In genomic region chr6:12012566-12013367, GRCh38 we compare ENCODE assay signal across 1 cellular context.
TF ChIP-seq lines count a peak whose summit lies in the region.

No MANE protein-coding gene starts in this region.

TF ChIP-seq in HEK293, 187 proteins besides CTCF, POLR2A, EP300 and RAD21 (continued from another document and continues in another):
- TF ChIP-seq IKZF3 (tag by site-specific recombination; IDR thresholded peaks at IDR 0.05): peak; percentile 71
- no peak for TF ChIP-seq ZNF510 (tag by site-specific recombination; IDR thresholded peaks at IDR 0.05; ENCODE audit: insufficient replicate concordance)
- no peak for TF ChIP-seq ZNF747 (tag by site-specific recombination; IDR thresholded peaks at IDR 0.05)
- TF ChIP-seq YY1 (tag by site-specific recombination; IDR thresholded peaks at IDR 0.05): no peak
- no peak for TF ChIP-seq ZBTB21 (tag by site-specific recombination; IDR thresholded peaks at IDR 0.05)
- TF ChIP-seq KLF7 (tag by site-specific recombination; IDR thresholded peaks at IDR 0.05; ENCODE audit: borderline replicate concordance): 0 out of 2 replicates have a peak, but pooled peaks have one; percentile 5
- no peak for TF ChIP-seq ZNF391 (tag by site-specific recombination; IDR thresholded peaks at IDR 0.05; ENCODE audit: borderline replicate concordance, low read depth)
- no peak for TF ChIP-seq KLF17 (tag by site-specific recombination; IDR thresholded peaks at IDR 0.05)
- TF ChIP-seq MEIS1 (CRISPR knock-in tag; IDR thresholded peaks at IDR 0.05; ENCODE audit: borderline replicate concordance): no peak
- no peak for TF ChIP-seq ZNF416 (tag by site-specific recombination; IDR thresholded peaks at IDR 0.05)
- no peak for TF ChIP-seq ZNF626 (tag by site-specific recombination; IDR thresholded peaks at IDR 0.05)
- TF ChIP-seq PBX3 (CRISPR knock-in tag; IDR thresholded peaks at IDR 0.05): no peak
- TF ChIP-seq EGR2 (tag by site-specific recombination; IDR thresholded peaks at IDR 0.05; ENCODE audit: low read depth): peak; percentile 36; the same call in 1 of the 2 replicates
- TF ChIP-seq ZNF544 (tag by site-specific recombination; IDR thresholded peaks at IDR 0.05): no peak
- no peak for TF ChIP-seq ZNF664 (tag by site-specific recombination; IDR thresholded peaks at IDR 0.05)
- TF ChIP-seq ZNF843 (tag by site-specific recombination; IDR thresholded peaks at IDR 0.05): 0 out of 2 replicates have a peak, but pooled peaks have one; percentile 10
- no peak for TF ChIP-seq ZNF488 (tag by site-specific recombination; IDR thresholded peaks at IDR 0.05)
- TF ChIP-seq ZNF624 (tag by site-specific recombination; IDR thresholded peaks at IDR 0.05): no peak
- no peak for TF ChIP-seq ZNF311 (tag by site-specific recombination; IDR thresholded peaks at IDR 0.05; ENCODE audit: borderline replicate concordance)
- no peak for TF ChIP-seq ZNF302 (tag by site-specific recombination; IDR thresholded peaks at IDR 0.05; ENCODE audit: low read depth)
- TF ChIP-seq BCL6B (tag by site-specific recombination; IDR thresholded peaks at IDR 0.05): no peak
- TF ChIP-seq ZNF169 (tag by site-specific recombination; IDR thresholded peaks at IDR 0.05): no peak
- TF ChIP-seq ATF2 (tag by site-specific recombination; IDR thresholded peaks at IDR 0.05; ENCODE audit: low read depth): no peak
- TF ChIP-seq PRDM6 (tag by site-specific recombination; IDR thresholded peaks at IDR 0.05): no peak
- TF ChIP-seq ZSCAN4 (tag by site-specific recombination; IDR thresholded peaks at IDR 0.05): peak; percentile 91
- no peak for TF ChIP-seq ZNF274 (IDR thresholded peaks at IDR 0.05; ENCODE audit: low read length)
- no peak for TF ChIP-seq ZNF274 (tag by site-specific recombination; IDR thresholded peaks at IDR 0.05; ENCODE audit: borderline replicate concordance)
- TF ChIP-seq SP7 (tag by site-specific recombination; IDR thresholded peaks at IDR 0.05): peak; percentile 45; the same call in 1 of the 2 replicates
- TF ChIP-seq ZNF23 (tag by site-specific recombination; IDR thresholded peaks at IDR 0.05; ENCODE audit: borderline replicate concordance): no peak
- peak; percentile 73; the same call in 1 of the 2 replicates for TF ChIP-seq ZNF2 (tag by site-specific recombination; IDR thresholded peaks at IDR 0.05)
- no peak for TF ChIP-seq ZNF530 (tag by site-specific recombination; IDR thresholded peaks at IDR 0.05; ENCODE audit: low read depth)
- TF ChIP-seq FEZF1 (tag by site-specific recombination; IDR thresholded peaks at IDR 0.05): no peak
- TF ChIP-seq ZNF768 (tag by site-specific recombination; IDR thresholded peaks at IDR 0.05): no peak
- no peak for TF ChIP-seq ZSCAN23 (tag by site-specific recombination; IDR thresholded peaks at IDR 0.05)
- peak; percentile 58; the same call in 1 of the 2 replicates for TF ChIP-seq ZNF366 (tag by site-specific recombination; conservative IDR thresholded peaks at IDR 0.05)
- no peak for TF ChIP-seq REPIN1 (tag by site-specific recombination; IDR thresholded peaks at IDR 0.05; ENCODE audit: low read depth)
- TF ChIP-seq ZNF571 (tag by site-specific recombination; IDR thresholded peaks at IDR 0.05): no peak
- TF ChIP-seq ZNF239 (tag by site-specific recombination; IDR thresholded peaks at IDR 0.05): no peak
- TF ChIP-seq GFI1B (tag by site-specific recombination; IDR thresholded peaks at IDR 0.05): no peak; the same call in 1 of the 2 replicates
- peak; percentile 81 for TF ChIP-seq ZBTB26 (tag by site-specific recombination; optimal IDR thresholded peaks at IDR 0.05)
- no peak for TF ChIP-seq ZNF785 (tag by site-specific recombination; IDR thresholded peaks at IDR 0.05)
- TF ChIP-seq ZNF148 (tag by site-specific recombination; IDR thresholded peaks at IDR 0.05; ENCODE audit: borderline replicate concordance): no peak
- peak; percentile 58 for TF ChIP-seq SP2 (tag by site-specific recombination; IDR thresholded peaks at IDR 0.05)
- no peak for TF ChIP-seq ELK4 (IDR thresholded peaks at IDR 0.05; ENCODE audit: borderline replicate concordance, low read depth, low read length)
- TF ChIP-seq ZNF677 (tag by site-specific recombination; IDR thresholded peaks at IDR 0.05): no peak
- TF ChIP-seq ZNF114 (tag by site-specific recombination; IDR thresholded peaks at IDR 0.05): no peak
- TF ChIP-seq SP3 (tag by site-specific recombination; IDR thresholded peaks at IDR 0.05): peak; percentile 59
- TF ChIP-seq ZBTB44 (tag by site-specific recombination; IDR thresholded peaks at IDR 0.05): peak; percentile 78; the same call in 1 of the 2 replicates
- no peak for TF ChIP-seq OVOL3 (tag by site-specific recombination; IDR thresholded peaks at IDR 0.05)
- TF ChIP-seq ZNF449 (tag by site-specific recombination; IDR thresholded peaks at IDR 0.05): no peak
- TF ChIP-seq KLF10 (tag by site-specific recombination; IDR thresholded peaks at IDR 0.05): no peak
- no peak for TF ChIP-seq ZNF37A (tag by site-specific recombination; IDR thresholded peaks at IDR 0.05)
